Comparison of ENCODE assay signal across 27 cellular contexts in genomic region chr1:55517036-55517435, GRCh38.
"Had no signal": no experiment of that assay in that cellular context is flagged by ENCODE, and none has a peak within 500 bp of the region (broad histone marks: within the 10 kb centered on the region; RNA-seq: fewer than 3 reads in every experiment).

No MANE protein-coding gene starts in this region.

- DNase-seq: colonic mucosa; cortex of kidney; dermis blood vessel endothelial cell; dorsolateral prefrontal cortex; effector CD4-positive, alpha-beta T cell; effector CD8-positive, alpha-beta T cell; effector memory CD4-positive, alpha-beta T cell; effector memory CD8-positive, alpha-beta T cell; endodermal cell; erythroblast; esophagus squamous epithelium; foreskin fibroblast; foreskin keratinocyte; foreskin melanocyte; gastrocnemius medialis; glutamatergic neuron; head of caudate nucleus; heart left ventricle had no signal

- H3K36me3 ChIP-seq: colonic mucosa, esophagus muscularis mucosa, esophagus squamous epithelium, gastrocnemius medialis, gastroesophageal sphincter, heart left ventricle had no signal

- ATAC-seq: effector memory CD8-positive, alpha-beta T cell; esophagus mucosa; foreskin keratinocyte; gastrocnemius medialis; gastroesophageal sphincter; heart left ventricle had no signal

- H3K4me1 ChIP-seq: colonic mucosa, esophagus squamous epithelium, foreskin keratinocyte, gastrocnemius medialis, heart left ventricle had no signal

- H3K9me3 ChIP-seq: colonic mucosa, esophagus muscularis mucosa, esophagus squamous epithelium, gastrocnemius medialis, gastroesophageal sphincter, heart left ventricle had no signal

- H3K27me3 ChIP-seq: colonic mucosa, esophagus muscularis mucosa, esophagus squamous epithelium, foreskin keratinocyte, gastrocnemius medialis, gastroesophageal sphincter had no signal

- H3K4me3 ChIP-seq: colonic mucosa, coronary artery, dorsolateral prefrontal cortex, esophagus muscularis mucosa, esophagus squamous epithelium, gastrocnemius medialis, gastroesophageal sphincter, heart left ventricle had no signal

- FAIRE-seq: colon, endometrium, endothelial cell of umbilical vein, frontal cortex had no signal

- H3K27ac ChIP-seq: colonic mucosa, coronary artery, dorsolateral prefrontal cortex, epithelial cell of prostate, esophagus muscularis mucosa, esophagus squamous epithelium, foreskin keratinocyte, gastrocnemius medialis, gastroesophageal sphincter, heart left ventricle had no signal
